In the genomic region with DNA sequence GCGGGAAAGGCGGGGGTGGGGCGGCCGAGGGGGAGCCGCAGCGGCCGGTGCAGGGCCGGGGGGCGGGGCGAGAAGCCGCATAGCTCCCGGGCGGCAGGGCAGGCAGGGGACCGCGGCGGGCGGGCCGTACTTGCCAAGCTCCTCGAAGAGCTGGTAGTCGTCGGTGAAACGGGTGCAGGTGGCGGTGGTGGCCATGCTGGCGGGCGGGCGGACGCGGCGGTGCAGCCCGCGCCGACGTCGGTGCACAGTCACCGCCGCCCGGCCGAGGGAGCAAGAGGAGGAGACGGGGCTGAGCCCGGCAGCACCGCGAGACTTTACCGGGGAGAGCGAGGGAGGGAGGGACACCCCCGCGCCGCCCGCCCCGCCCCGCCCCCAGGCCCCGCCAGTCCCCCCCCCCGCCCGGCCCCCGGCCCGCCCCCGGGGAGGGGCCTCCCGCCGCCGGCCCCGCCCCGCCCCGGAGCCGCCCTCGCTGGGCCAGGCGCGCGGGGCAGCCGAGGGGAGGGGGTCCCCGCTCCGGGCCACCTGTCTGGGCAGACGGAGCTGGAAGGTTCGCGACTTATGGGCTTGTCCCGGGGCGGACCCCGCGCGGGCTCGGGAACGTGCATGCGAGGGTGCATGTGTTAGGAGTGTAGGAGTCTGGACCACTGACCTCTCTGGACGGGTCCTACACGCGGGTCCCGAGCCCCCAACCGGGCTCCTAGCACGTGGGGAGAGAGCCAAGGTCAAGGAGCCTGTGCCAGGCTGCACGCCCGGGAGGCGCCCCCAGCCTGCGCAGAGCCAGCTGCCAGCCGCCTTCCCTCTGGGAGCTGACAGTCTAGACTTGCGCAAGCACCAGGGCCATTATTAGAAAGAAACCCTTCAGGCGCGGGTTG, we compare ENCODE assay signal across 1 cellular context.
TF ChIP-seq lines count a peak whose summit lies in the region.

A gene (minus strand): TSS at position 289 of the 872 bp plus-strand sequence. CDS start 94 bp downstream, at position 195.

TF ChIP-seq in HepG2, 621 proteins besides CTCF, POLR2A, EP300 and RAD21 (continued from another document and continues in another):
- TF ChIP-seq, protein P1, sequence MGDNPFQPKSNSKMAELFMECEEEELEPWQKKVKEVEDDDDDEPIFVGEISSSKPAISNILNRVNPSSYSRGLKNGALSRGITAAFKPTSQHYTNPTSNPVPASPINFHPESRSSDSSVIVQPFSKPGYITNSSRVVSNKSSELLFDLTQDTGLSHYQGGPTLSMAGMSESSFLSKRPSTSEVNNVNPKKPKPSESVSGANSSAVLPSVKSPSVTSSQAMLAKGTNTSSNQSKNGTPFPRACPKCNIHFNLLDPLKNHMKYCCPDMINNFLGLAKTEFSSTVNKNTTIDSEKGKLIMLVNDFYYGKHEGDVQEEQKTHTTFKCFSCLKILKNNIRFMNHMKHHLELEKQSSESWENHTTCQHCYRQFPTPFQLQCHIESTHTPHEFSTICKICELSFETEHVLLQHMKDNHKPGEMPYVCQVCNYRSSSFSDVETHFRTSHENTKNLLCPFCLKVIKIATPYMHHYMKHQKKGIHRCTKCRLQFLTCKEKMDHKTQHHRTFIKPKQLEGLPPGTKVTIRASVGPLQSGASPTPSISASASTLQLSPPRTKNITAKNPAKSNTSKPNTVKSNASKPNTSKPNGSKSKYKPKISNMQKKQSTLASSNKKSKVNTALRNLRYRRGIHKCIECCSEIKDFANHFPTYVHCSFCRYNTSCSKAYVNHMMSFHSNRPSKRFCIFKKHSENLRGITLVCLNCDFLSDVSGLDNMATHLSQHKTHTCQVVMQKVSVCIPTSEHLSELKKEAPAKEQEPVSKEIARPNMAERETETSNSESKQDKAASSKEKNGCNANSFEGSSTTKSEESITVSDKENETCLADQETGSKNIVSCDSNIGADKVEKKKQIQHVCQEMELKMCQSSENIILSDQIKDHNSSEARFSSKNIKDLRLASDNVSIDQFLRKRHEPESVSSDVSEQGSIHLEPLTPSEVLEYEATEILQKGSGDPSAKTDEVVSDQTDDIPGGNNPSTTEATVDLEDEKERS (CRISPR knock-in tag; IDR thresholded peaks at IDR 0.05): no peak
- TF ChIP-seq REL (CRISPR knock-in tag; conservative IDR thresholded peaks at IDR 0.05): 0 out of 2 replicates have a peak, but pooled peaks have one; percentile 34
- no peak for TF ChIP-seq FOXK2 (IDR thresholded peaks at IDR 0.05)
- TF ChIP-seq, protein P2, sequence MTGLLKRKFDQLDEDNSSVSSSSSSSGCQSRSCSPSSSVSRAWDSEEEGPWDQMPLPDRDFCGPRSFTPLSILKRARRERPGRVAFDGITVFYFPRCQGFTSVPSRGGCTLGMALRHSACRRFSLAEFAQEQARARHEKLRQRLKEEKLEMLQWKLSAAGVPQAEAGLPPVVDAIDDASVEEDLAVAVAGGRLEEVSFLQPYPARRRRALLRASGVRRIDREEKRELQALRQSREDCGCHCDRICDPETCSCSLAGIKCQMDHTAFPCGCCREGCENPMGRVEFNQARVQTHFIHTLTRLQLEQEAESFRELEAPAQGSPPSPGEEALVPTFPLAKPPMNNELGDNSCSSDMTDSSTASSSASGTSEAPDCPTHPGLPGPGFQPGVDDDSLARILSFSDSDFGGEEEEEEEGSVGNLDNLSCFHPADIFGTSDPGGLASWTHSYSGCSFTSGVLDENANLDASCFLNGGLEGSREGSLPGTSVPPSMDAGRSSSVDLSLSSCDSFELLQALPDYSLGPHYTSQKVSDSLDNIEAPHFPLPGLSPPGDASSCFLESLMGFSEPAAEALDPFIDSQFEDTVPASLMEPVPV (CRISPR knock-in tag; IDR thresholded peaks at IDR 0.05): no peak; the same call in 1 of the 2 replicates
- TF ChIP-seq PHF8 (CRISPR knock-in tag; IDR thresholded peaks at IDR 0.05): peak; percentile 59
- TF ChIP-seq, protein P3, sequence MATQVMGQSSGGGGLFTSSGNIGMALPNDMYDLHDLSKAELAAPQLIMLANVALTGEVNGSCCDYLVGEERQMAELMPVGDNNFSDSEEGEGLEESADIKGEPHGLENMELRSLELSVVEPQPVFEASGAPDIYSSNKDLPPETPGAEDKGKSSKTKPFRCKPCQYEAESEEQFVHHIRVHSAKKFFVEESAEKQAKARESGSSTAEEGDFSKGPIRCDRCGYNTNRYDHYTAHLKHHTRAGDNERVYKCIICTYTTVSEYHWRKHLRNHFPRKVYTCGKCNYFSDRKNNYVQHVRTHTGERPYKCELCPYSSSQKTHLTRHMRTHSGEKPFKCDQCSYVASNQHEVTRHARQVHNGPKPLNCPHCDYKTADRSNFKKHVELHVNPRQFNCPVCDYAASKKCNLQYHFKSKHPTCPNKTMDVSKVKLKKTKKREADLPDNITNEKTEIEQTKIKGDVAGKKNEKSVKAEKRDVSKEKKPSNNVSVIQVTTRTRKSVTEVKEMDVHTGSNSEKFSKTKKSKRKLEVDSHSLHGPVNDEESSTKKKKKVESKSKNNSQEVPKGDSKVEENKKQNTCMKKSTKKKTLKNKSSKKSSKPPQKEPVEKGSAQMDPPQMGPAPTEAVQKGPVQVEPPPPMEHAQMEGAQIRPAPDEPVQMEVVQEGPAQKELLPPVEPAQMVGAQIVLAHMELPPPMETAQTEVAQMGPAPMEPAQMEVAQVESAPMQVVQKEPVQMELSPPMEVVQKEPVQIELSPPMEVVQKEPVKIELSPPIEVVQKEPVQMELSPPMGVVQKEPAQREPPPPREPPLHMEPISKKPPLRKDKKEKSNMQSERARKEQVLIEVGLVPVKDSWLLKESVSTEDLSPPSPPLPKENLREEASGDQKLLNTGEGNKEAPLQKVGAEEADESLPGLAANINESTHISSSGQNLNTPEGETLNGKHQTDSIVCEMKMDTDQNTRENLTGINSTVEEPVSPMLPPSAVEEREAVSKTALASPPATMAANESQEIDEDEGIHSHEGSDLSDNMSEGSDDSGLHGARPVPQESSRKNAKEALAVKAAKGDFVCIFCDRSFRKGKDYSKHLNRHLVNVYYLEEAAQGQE (IDR thresholded peaks at IDR 0.05; ENCODE audit: borderline replicate concordance in 1 of 2, low read depth in 1 of 2, low read length in 2 of 2): no peak
- no peak for TF ChIP-seq NCOA5 (CRISPR knock-in tag; IDR thresholded peaks at IDR 0.05)
- TF ChIP-seq, protein P4, sequence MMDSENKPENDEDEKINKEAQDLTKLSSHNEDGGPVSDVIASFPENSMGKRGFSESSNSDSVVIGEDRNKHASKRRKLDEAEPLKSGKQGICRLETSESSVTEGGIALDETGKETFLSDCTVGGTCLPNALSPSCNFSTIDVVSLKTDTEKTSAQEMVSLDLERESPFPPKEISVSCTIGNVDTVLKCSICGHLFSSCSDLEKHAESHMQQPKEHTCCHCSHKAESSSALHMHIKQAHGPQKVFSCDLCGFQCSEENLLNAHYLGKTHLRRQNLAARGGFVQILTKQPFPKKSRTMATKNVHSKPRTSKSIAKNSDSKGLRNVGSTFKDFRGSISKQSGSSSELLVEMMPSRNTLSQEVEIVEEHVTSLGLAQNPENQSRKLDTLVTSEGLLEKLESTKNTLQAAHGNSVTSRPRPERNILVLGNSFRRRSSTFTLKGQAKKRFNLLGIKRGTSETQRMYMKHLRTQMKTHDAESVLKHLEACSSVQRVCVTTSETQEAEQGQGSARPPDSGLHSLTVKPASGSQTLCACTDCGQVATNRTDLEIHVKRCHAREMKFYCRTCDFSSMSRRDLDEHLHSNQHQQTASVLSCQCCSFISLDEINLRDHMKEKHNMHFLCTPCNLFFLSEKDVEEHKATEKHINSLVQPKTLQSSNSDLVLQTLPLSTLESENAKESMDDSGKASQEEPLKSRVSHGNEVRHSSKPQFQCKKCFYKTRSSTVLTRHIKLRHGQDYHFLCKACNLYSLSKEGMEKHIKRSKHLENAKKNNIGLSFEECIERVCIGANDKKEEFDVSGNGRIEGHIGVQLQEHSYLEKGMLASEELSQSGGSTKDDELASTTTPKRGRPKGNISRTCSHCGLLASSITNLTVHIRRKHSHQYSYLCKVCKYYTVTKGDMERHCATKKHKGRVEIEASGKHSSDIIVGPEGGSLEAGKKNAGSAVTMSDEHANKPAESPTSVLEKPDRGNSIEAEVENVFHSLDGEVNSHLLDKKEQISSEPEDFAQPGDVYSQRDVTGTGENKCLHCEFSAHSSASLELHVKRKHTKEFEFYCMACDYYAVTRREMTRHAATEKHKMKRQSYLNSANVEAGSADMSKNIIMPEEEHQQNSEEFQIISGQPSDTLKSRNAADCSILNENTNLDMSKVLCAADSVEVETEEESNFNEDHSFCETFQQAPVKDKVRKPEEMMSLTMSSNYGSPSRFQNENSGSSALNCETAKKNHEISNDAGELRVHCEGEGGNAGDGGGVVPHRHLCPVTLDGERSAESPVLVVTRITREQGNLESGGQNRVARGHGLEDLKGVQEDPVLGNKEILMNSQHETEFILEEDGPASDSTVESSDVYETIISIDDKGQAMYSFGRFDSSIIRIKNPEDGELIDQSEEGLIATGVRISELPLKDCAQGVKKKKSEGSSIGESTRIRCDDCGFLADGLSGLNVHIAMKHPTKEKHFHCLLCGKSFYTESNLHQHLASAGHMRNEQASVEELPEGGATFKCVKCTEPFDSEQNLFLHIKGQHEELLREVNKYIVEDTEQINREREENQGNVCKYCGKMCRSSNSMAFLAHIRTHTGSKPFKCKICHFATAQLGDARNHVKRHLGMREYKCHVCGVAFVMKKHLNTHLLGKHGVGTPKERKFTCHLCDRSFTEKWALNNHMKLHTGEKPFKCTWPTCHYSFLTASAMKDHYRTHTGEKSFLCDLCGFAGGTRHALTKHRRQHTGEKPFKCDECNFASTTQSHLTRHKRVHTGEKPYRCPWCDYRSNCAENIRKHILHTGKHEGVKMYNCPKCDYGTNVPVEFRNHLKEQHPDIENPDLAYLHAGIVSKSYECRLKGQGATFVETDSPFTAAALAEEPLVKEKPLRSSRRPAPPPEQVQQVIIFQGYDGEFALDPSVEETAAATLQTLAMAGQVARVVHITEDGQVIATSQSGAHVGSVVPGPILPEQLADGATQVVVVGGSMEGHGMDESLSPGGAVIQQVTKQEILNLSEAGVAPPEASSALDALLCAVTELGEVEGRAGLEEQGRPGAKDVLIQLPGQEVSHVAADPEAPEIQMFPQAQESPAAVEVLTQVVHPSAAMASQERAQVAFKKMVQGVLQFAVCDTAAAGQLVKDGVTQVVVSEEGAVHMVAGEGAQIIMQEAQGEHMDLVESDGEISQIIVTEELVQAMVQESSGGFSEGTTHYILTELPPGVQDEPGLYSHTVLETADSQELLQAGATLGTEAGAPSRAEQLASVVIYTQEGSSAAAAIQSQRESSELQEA (CRISPR knock-in tag; IDR thresholded peaks at IDR 0.05; ENCODE audit: not compliant biosample characterization): no peak
- TF ChIP-seq MEIS2 (CRISPR knock-in tag; IDR thresholded peaks at IDR 0.05): no peak
- TF ChIP-seq ZNF713 (CRISPR knock-in tag; IDR thresholded peaks at IDR 0.05): no peak
- no peak; the same call in 1 of the 2 replicates for TF ChIP-seq ZNF230 (CRISPR knock-in tag; IDR thresholded peaks at IDR 0.05)
- TF ChIP-seq ZNF761 (CRISPR knock-in tag; conservative IDR thresholded peaks at IDR 0.05): 0 out of 2 replicates have a peak, but pooled peaks have one; percentile 52
- TF ChIP-seq GPN1 (CRISPR knock-in tag; IDR thresholded peaks at IDR 0.05; ENCODE audit: borderline replicate concordance): no peak
- TF ChIP-seq SP5 (CRISPR knock-in tag; IDR thresholded peaks at IDR 0.05; ENCODE audit: borderline replicate concordance, low read depth): no peak; the same call in 1 of the 2 replicates
- no peak for TF ChIP-seq ARHGAP35 (CRISPR knock-in tag; IDR thresholded peaks at IDR 0.05; ENCODE audit: borderline replicate concordance)
- TF ChIP-seq, protein P5, sequence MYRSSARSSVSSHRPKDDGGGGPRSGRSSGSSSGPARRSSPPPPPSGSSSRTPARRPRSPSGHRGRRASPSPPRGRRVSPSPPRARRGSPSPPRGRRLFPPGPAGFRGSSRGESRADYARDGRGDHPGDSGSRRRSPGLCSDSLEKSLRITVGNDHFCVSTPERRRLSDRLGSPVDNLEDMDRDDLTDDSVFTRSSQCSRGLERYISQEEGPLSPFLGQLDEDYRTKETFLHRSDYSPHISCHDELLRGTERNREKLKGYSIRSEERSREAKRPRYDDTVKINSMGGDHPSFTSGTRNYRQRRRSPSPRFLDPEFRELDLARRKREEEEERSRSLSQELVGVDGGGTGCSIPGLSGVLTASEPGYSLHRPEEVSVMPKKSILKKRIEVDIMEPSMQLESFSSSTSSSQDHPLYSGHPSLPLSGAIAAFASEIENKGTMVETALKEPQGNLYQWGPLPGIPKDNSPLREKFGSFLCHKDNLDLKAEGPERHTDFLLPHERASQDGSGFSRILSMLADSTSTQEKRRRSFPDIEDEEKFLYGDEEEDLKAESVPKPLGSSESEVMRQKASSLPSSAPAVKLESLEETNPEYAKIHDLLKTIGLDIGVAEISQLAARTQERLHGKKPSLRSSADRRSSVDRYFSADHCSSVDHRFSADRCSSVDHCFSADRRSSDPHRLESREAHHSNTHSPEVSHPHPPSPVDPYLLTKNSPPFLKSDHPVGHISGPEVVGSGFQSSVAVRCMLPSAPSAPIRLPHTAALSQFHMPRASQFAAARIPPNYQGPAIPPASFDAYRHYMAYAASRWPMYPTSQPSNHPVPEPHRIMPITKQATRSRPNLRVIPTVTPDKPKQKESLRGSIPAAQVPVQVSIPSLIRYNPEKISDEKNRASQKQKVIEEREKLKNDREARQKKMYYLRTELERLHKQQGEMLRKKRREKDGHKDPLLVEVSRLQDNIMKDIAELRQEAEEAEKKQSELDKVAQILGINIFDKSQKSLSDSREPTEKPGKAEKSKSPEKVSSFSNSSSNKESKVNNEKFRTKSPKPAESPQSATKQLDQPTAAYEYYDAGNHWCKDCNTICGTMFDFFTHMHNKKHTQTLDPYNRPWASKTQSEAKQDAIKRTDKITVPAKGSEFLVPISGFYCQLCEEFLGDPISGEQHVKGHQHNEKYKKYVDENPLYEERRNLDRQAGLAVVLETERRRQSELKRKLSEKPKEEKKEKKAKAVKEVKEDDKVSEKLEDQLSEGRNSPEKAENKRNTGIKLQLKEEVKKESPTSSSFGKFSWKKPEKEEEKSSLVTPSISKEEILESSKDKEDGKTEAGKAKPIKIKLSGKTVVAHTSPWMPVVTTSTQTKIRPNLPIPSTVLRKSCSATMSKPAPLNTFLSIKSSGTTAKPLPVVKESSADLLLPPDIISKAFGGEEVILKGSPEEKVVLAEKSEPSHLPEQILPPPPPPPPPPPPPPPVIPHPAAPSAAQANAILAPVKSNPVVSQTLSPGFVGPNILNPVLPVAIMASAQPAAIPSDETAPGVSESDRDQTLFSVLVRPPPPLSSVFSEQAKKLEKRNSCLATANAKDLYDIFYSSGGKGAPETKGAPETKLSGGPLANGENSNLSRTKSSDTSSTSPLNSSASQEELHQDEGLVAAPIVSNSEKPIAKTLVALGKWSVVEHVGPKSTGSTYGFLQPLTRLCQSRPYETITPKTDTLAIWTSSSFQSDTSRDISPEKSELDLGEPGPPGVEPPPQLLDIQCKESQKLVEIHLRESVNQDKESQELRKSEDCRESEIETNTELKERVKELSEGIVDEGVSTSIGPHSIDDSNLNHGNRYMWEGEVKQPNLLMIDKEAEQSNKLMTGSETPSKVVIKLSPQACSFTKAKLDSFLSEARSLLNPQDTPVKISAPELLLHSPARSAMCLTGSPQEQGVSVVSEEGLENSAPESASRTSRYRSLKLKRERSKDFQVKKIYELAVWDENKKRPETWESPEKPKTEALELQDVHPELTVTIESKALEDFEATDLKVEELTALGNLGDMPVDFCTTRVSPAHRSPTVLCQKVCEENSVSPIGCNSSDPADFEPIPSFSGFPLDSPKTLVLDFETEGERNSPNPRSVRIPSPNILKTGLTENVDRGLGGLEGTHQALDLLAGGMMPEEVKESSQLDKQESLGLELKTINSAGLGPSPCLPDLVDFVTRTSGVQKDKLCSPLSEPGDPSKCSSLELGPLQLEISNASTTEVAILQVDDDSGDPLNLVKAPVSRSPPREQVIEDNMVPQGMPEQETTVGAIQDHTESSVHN (CRISPR knock-in tag; IDR thresholded peaks at IDR 0.05): no peak
- TF ChIP-seq, protein P6, sequence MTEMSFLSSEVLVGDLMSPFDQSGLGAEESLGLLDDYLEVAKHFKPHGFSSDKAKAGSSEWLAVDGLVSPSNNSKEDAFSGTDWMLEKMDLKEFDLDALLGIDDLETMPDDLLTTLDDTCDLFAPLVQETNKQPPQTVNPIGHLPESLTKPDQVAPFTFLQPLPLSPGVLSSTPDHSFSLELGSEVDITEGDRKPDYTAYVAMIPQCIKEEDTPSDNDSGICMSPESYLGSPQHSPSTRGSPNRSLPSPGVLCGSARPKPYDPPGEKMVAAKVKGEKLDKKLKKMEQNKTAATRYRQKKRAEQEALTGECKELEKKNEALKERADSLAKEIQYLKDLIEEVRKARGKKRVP (CRISPR knock-in tag; IDR thresholded peaks at IDR 0.05): peak in 1 of 2 experiments; percentile 12; a peak in 1 of 4 replicates
- no peak for TF ChIP-seq ZNF33B (CRISPR knock-in tag; IDR thresholded peaks at IDR 0.05)
- TF ChIP-seq ZNF605 (CRISPR knock-in tag; IDR thresholded peaks at IDR 0.05): no peak
